ENCODE assay signal across 12 cellular contexts in genomic region chr10:103708627-103709288, GRCh38.
"Had no signal": no experiment of that assay in that cellular context is flagged by ENCODE, and none has a peak within 500 bp of the region (broad histone marks: within the 10 kb centered on the region; RNA-seq: fewer than 3 reads in every experiment).

No MANE protein-coding gene starts in this region.

- DNase-seq: activated CD4-positive, alpha-beta T cell treated with anti-CD3 and anti-CD28 coated beads for 1 hour; activated naive CD4-positive, alpha-beta T cell; activated T-cell treated with anti-CD3 and anti-CD28 coated beads, Interleukin-2, amount 50 U/mL, for 72 hours; endodermal cell; erythroblast; lower lobe of right lung; small intestine; stomach; thyroid gland had no signal

- H3K4me3 ChIP-seq: ascending aorta, lower lobe of right lung, right atrium auricular region, stomach, thyroid gland, vagina had no signal

- H3K4me3 Mint-ChIP-seq: activated T-cell treated with anti-CD3 and anti-CD28 coated beads, Interleukin-2, amount 50 U/mL, for 72 hours; endodermal cell had no signal

- H3K27me3 ChIP-seq: ascending aorta, right atrium auricular region, stomach, thyroid gland, vagina had no signal

- ATAC-seq: activated T-cell treated with anti-CD3 and anti-CD28 coated beads, Interleukin-2, amount 50 U/mL, for 72 hours; lower lobe of right lung had no signal

- H3K4me1 ChIP-seq: ascending aorta, lower lobe of right lung, right atrium auricular region, thyroid gland had no signal

- H3K36me3 ChIP-seq: ascending aorta, lower lobe of right lung, right atrium auricular region, thyroid gland, vagina had no signal

- H3K4me1 Mint-ChIP-seq: endodermal cell had no signal

- H3K9me3 Mint-ChIP-seq: activated T-cell treated with anti-CD3 and anti-CD28 coated beads, Interleukin-2, amount 50 U/mL, for 72 hours; endodermal cell had no signal

- H3K27ac ChIP-seq: ascending aorta, lower lobe of right lung, right atrium auricular region, stomach, thyroid gland, vagina had no signal

- H3K27ac Mint-ChIP-seq: activated T-cell treated with anti-CD3 and anti-CD28 coated beads, Interleukin-2, amount 50 U/mL, for 72 hours had no signal

- H3K9me3 ChIP-seq: ascending aorta, lower lobe of right lung, right atrium auricular region, stomach, thyroid gland, vagina had no signal
